ENCODE assay signal across 1 cellular context in genomic region chr19:45104658-45105384, GRCh38.
A peak's percentile ranks its signal among the peaks of the same experiment; 100 is the strongest.
TF ChIP-seq lines count a peak whose summit lies in the region.

No MANE protein-coding gene starts in this region.

TF ChIP-seq in GM12878, 131 proteins besides CTCF, POLR2A, EP300 and RAD21:
- no peak for TF ChIP-seq EED (IDR thresholded peaks at IDR 0.05; ENCODE audit: low read depth)
- no peak for TF ChIP-seq ZBTB4 (CRISPR knock-in tag; IDR thresholded peaks at IDR 0.05)
- 0 out of 3 replicates have a peak, but pooled peaks have one; percentile 14 for TF ChIP-seq POU2F2 (IDR thresholded peaks at IDR 0.05; ENCODE audit: borderline replicate concordance, low read depth, low read length)
- no peak for TF ChIP-seq STAT1 (conservative IDR thresholded peaks at IDR 0.05)
- no peak for TF ChIP-seq MEF2A (IDR thresholded peaks at IDR 0.05; ENCODE audit: insufficient read depth, low read depth, low read length)
- TF ChIP-seq NR2C1 (IDR thresholded peaks at IDR 0.05): no peak
- TF ChIP-seq ZZZ3 (IDR thresholded peaks at IDR 0.05; ENCODE audit: control insufficient read depth, insufficient read length, low read depth): no peak
- no peak for TF ChIP-seq ASH2L (IDR thresholded peaks at IDR 0.05; ENCODE audit: borderline replicate concordance, low read depth)
- TF ChIP-seq ZNF274 (IDR thresholded peaks at IDR 0.05; ENCODE audit: insufficient read depth, insufficient read length): no peak
- 0 out of 2 replicates have a peak, but pooled peaks have one; percentile 24 for TF ChIP-seq RUNX3 (IDR thresholded peaks at IDR 0.05; ENCODE audit: low read length)
- TF ChIP-seq EGR1 (IDR thresholded peaks at IDR 0.05; ENCODE audit: borderline replicate concordance in 1 of 2, low read depth in 2 of 2, low read length in 2 of 2): 0 out of 3 replicates have a peak, but pooled peaks of 1 of the 2 experiments have one; percentile 17
- no peak for TF ChIP-seq TARDBP (IDR thresholded peaks at IDR 0.05; ENCODE audit: borderline replicate concordance)
- TF ChIP-seq HDAC2 (IDR thresholded peaks at IDR 0.05): no peak
- no peak for TF ChIP-seq PAX5 (IDR thresholded peaks at IDR 0.05; ENCODE audit: borderline replicate concordance, low read depth, low read length)
- TF ChIP-seq ZNF207 (IDR thresholded peaks at IDR 0.05; ENCODE audit: borderline replicate concordance): no peak
- no peak for TF ChIP-seq CHD2 (IDR thresholded peaks at IDR 0.05; ENCODE audit: borderline replicate concordance, low read depth, low read length)
- TF ChIP-seq ZNF24 (IDR thresholded peaks at IDR 0.05): no peak
- TF ChIP-seq HSF1 (IDR thresholded peaks at IDR 0.05; ENCODE audit: low read depth, low read length): no peak
- TF ChIP-seq TAF1 (IDR thresholded peaks at IDR 0.05; ENCODE audit: borderline replicate concordance, low read depth, low read length): no peak
- TF ChIP-seq ZSCAN29 (IDR thresholded peaks at IDR 0.05): no peak
- TF ChIP-seq NFYA (IDR thresholded peaks at IDR 0.05; ENCODE audit: borderline replicate concordance, low read depth, low read length): no peak
- TF ChIP-seq BACH1 (IDR thresholded peaks at IDR 0.05; ENCODE audit: borderline replicate concordance): no peak
- TF ChIP-seq SPI1 (IDR thresholded peaks at IDR 0.05; ENCODE audit: borderline replicate concordance, insufficient read depth, low read depth, low read length): 0 out of 2 replicates have a peak, but pooled peaks have one; percentile 4
- TF ChIP-seq, protein P1, sequence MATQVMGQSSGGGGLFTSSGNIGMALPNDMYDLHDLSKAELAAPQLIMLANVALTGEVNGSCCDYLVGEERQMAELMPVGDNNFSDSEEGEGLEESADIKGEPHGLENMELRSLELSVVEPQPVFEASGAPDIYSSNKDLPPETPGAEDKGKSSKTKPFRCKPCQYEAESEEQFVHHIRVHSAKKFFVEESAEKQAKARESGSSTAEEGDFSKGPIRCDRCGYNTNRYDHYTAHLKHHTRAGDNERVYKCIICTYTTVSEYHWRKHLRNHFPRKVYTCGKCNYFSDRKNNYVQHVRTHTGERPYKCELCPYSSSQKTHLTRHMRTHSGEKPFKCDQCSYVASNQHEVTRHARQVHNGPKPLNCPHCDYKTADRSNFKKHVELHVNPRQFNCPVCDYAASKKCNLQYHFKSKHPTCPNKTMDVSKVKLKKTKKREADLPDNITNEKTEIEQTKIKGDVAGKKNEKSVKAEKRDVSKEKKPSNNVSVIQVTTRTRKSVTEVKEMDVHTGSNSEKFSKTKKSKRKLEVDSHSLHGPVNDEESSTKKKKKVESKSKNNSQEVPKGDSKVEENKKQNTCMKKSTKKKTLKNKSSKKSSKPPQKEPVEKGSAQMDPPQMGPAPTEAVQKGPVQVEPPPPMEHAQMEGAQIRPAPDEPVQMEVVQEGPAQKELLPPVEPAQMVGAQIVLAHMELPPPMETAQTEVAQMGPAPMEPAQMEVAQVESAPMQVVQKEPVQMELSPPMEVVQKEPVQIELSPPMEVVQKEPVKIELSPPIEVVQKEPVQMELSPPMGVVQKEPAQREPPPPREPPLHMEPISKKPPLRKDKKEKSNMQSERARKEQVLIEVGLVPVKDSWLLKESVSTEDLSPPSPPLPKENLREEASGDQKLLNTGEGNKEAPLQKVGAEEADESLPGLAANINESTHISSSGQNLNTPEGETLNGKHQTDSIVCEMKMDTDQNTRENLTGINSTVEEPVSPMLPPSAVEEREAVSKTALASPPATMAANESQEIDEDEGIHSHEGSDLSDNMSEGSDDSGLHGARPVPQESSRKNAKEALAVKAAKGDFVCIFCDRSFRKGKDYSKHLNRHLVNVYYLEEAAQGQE (IDR thresholded peaks at IDR 0.05; ENCODE audit: low read depth, low read length): no peak
- TF ChIP-seq LARP7 (IDR thresholded peaks at IDR 0.05): no peak
- TF ChIP-seq BCL11A (IDR thresholded peaks at IDR 0.05; ENCODE audit: low read depth, low read length): no peak
- 0 out of 2 replicates have a peak, but pooled peaks have one; percentile 41 for TF ChIP-seq TCF12 (IDR thresholded peaks at IDR 0.05; ENCODE audit: low read depth, low read length)
- TF ChIP-seq CEBPB (IDR thresholded peaks at IDR 0.05; ENCODE audit: borderline replicate concordance in 1 of 2, low read depth in 2 of 2, low read length in 2 of 2): no peak
- no peak for TF ChIP-seq PAX8 (IDR thresholded peaks at IDR 0.05)
- TF ChIP-seq TCF3 (IDR thresholded peaks at IDR 0.05; ENCODE audit: borderline replicate concordance, insufficient read depth, low read depth, low read length): 0 out of 2 replicates have a peak, but pooled peaks have one; percentile 43
- no peak for TF ChIP-seq IKZF1 (conservative IDR thresholded peaks at IDR 0.05)
